ENCODE assay signal across 8 cellular contexts in genomic region chr14:70600382-70601157, GRCh38. TPM values are rescaled to one million over a fixed set of nuclear protein-coding genes. Genes with fewer than 3 reads are reported as not detected.
A peak's percentile ranks its signal among the peaks of the same experiment; 100 is the strongest.
DNase-seq lines count a peak whose midpoint lies in the region; ATAC-seq, FAIRE-seq and TF ChIP-seq lines count a peak whose summit lies in the region.

Gene MED6 (minus strand): TSS chr14:70600655. CDS start chr14:70600637, 18 bp downstream.

- intact Hi-C loops in pancreas (cut with DNase I), result no loop called here

- H3K27me3 ChIP-seq in cardiac muscle cell, result peaks cover 7% of the 10 kb centered on the region
- no peaks in the 10 kb centered on the region for H3K27me3 ChIP-seq in pancreas
- H3K27me3 ChIP-seq in thymus (ENCODE audit: control insufficient read depth, insufficient read depth), result no peaks in the 10 kb centered on the region

- no peaks in the 10 kb centered on the region for H3K9me3 ChIP-seq in cardiac muscle cell (ENCODE audit: low read depth)
- H3K9me3 ChIP-seq in pancreas, result no peaks in the 10 kb centered on the region
- H3K9me3 ChIP-seq in thymus (ENCODE audit: control insufficient read depth), result no peaks in the 10 kb centered on the region

- TF ChIP-seq CTCF in GM10266 (IDR thresholded peaks at IDR 0.05; ENCODE audit: control insufficient read depth, insufficient read depth, low read depth, missing control alignments) (no peak), cardiac muscle cell (IDR thresholded peaks at IDR 0.05; ENCODE audit: low read depth, low read length) (no peak), pancreas (IDR thresholded peaks at IDR 0.05) (no peak)

- H3K4me1 ChIP-seq in cardiac muscle cell (ENCODE audit: low read depth), result peaks cover 6% of the 10 kb centered on the region
- peaks cover 8 to 13% (median 9%) of the 10 kb centered on the region in 3 donors for H3K4me1 ChIP-seq in pancreas
- H3K4me1 ChIP-seq in thymus (ENCODE audit: control insufficient read depth, insufficient read depth, low read length), result peaks cover 8% of the 10 kb centered on the region

- H3K4me3 ChIP-seq in cardiac muscle cell (peak within 1 kb of the TSS; percentile 100), pancreas (peak within 1 kb of the TSS; percentile 36 to 91 (median 82)), thymus (ENCODE audit: low read length) (peak within 1 kb of the TSS; percentile 75)

- 1 to 2% methylated on average over 35 to 43 of the region's 43 CpGs for WGBS in pancreas, 2 donors
- 2% methylated on average over 43 of the region's 43 CpGs for WGBS in thymus

- H3K36me3 ChIP-seq in cardiac muscle cell, result no peaks in the 10 kb centered on the region
- no peaks in the 10 kb centered on the region for H3K36me3 ChIP-seq in pancreas
- peaks cover 9% of the 10 kb centered on the region for H3K36me3 ChIP-seq in thymus (ENCODE audit: control insufficient read depth, insufficient read depth)

- peak within 1 kb of the TSS; percentile 65 for H3K27ac ChIP-seq in cardiac muscle cell
- peak within 1 kb of the TSS in 3 of 4 donors; percentile 44 to 67 (median 58) for H3K27ac ChIP-seq in pancreas
- peak within 1 kb of the TSS; percentile 76 for H3K27ac ChIP-seq in thymus (ENCODE audit: low read depth)

- peak; percentile 88 for ATAC-seq in HG02678 (IDR thresholded peaks at IDR 0.05; ENCODE audit: unreplicated experiment)
- ATAC-seq in pancreas, result peak; percentile 99 to 100 (median 100)

- FAIRE-seq in pancreas (lab: Jason Lieb, UNC), result no peak

- DNase-seq in GM10266 (ENCODE audit: extremely low spot score) (peak; percentile 87), NCI-H1436 treated with DMSO at 0.1 percent for 48 hours (lab: John Stamatoyannopoulos, UW) (peak; percentile 56), SW480 (ENCODE audit: low spot score) (peak; percentile 96), cardiac muscle cell (ENCODE audit: low read depth in 1 of 2, low spot score in 1 of 2) (peak; percentile 95 to 96), pancreas (peak; percentile 90 to 95 (median 92))
- peak; percentile 89 for DNase-seq in activated naive CD8-positive, alpha-beta T cell treated with anti-CD3 and anti-CD28 coated beads, Interleukin-2, amount 50 U/mL, for 16 hours (ENCODE audit: low read depth, low spot score)

RNA-seq across cellular contexts. Expression of gene MED6, which starts in this region (rescaled TPM):
- total RNA-seq in cardiac muscle cell (19.8 and 26.5 TPM in 2 replicates), pancreas (10 to 100 TPM; 10.4 to 15.8 (median 12.6) TPM)
- polyA plus RNA-seq in cardiac muscle cell (42.8 and 50.1 TPM in 2 replicates), pancreas (10 to 100 TPM in 1 of 2 donors, 1 to 10 TPM in 1; 6.4 to 13.8 TPM), thymus (26.1 TPM)

Comparison
In these comparisons a context has a peak if more than half of its experiments do, and no peak if none do; other contexts are left out.
1. Peak in every context shown above with its lines: DNase-seq, ATAC-seq, H3K4me3 ChIP-seq and H3K27ac ChIP-seq.